In the genomic region with DNA sequence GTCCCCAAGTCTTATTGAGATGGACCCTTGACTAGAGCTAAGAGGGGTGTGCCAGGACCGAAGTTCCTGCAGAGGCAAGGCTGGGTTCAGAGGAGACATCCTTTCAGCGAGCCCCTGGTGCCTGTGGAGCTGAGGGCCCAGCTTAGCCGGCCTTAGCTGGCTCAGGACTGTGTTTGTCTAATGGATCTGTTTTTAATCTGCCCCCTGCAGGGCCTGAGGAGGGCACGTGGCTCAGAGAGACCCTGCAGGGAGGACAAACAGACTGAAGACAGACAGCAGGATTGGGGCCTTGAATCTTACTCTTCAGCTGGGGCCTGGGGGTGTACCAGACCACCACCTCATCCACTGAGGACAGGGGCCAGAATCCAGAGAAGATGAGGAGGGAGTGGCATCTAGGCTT, we compare ENCODE assay signal across 10 cellular contexts. TPM values are rescaled to one million over a fixed set of nuclear protein-coding genes. Genes with fewer than 3 reads are reported as not detected.
A peak's percentile ranks its signal among the peaks of the same experiment; 100 is the strongest.
DNase-seq lines count a peak whose midpoint lies in the region; ATAC-seq, FAIRE-seq and TF ChIP-seq lines count a peak whose summit lies in the region.
"Had no signal": no experiment of that assay in that cellular context is flagged by ENCODE, and none has a peak within 500 bp of the region (broad histone marks: within the 10 kb centered on the region; RNA-seq: fewer than 3 reads in every experiment).

No MANE protein-coding gene starts in this region.

- H3K9me3 Mint-ChIP-seq in CD4-positive, alpha-beta T cell = no peaks in the 10 kb centered on the region
- H3K9me3 Mint-ChIP-seq in naive thymus-derived CD8-positive, alpha-beta T cell = no peaks in the 10 kb centered on the region

- peak overlapping the region; percentile 69 for H3K9ac ChIP-seq in HUES64 (ENCODE audit: low read depth, low read length)

- 6% methylated on average over 4 of the region's 4 CpGs for WGBS in HUES64

- CTCF ChIA-PET in CD4-positive, alpha-beta T cell (lab: Charles Lee) = interaction anchor here (0.9 kb wide), 1 partner anchor 22 kb away, joined by 3 read pairs; no protein-coding TSS in a partner anchor

- H3K27me3 ChIP-seq in CD4-positive, alpha-beta T cell (ENCODE audit: control insufficient read depth, insufficient read depth, low read length) = peaks cover 24% of the 10 kb centered on the region
- peaks cover 16% of the 10 kb centered on the region for H3K27me3 ChIP-seq in HUES64 (ENCODE audit: insufficient read depth, low read length)
- no peaks in the 10 kb centered on the region for H3K27me3 ChIP-seq in bronchial epithelial cell (ENCODE audit: control insufficient read depth, insufficient read depth, low read length)

- H3K36me3 ChIP-seq in HUES64 (ENCODE audit: insufficient read depth, low read length) = peaks cover 29% of the 10 kb centered on the region
- H3K36me3 ChIP-seq in bronchial epithelial cell (ENCODE audit: control insufficient read depth, insufficient read depth, low read length) = peaks cover 21% of the 10 kb centered on the region

- H3K27ac Mint-ChIP-seq in CD4-positive, alpha-beta T cell = no peak overlapping the region
- no peak overlapping the region for H3K27ac Mint-ChIP-seq in naive thymus-derived CD8-positive, alpha-beta T cell

- no peaks in the 10 kb centered on the region for H3K9me3 ChIP-seq in CD4-positive, alpha-beta T cell (ENCODE audit: control insufficient read depth, low read length)
- H3K9me3 ChIP-seq in HUES64 (ENCODE audit: insufficient read depth, low read depth, low read length) = no peaks in the 10 kb centered on the region

- no peak overlapping the region for H3K27ac ChIP-seq in CD4-positive, alpha-beta T cell (ENCODE audit: low read depth, low read length)
- no peak overlapping the region for H3K27ac ChIP-seq in HUES64 (ENCODE audit: low read depth, low read length)

- H3K4me3 Mint-ChIP-seq in CD4-positive, alpha-beta T cell = peak overlapping the region; percentile 70
- peak overlapping the region in 9 of 10 donors; percentile 2 to 98 (median 33) for H3K4me3 Mint-ChIP-seq in naive thymus-derived CD8-positive, alpha-beta T cell

- peaks cover 35% of the 10 kb centered on the region for H3K4me1 ChIP-seq in HUES64 (ENCODE audit: insufficient read depth, low read length)

- no peak for FAIRE-seq in bronchial epithelial cell (lab: Jason Lieb, UNC)

- peaks cover 61% of the 10 kb centered on the region for H3K27me3 Mint-ChIP-seq in CD4-positive, alpha-beta T cell
- peaks cover 4 to 31% (median 24%) of the 10 kb centered on the region in 5 donors for H3K27me3 Mint-ChIP-seq in naive thymus-derived CD8-positive, alpha-beta T cell

- H3K36me3 Mint-ChIP-seq in CD4-positive, alpha-beta T cell (ENCODE audit: low read depth) = no peaks in the 10 kb centered on the region
- H3K36me3 Mint-ChIP-seq in naive thymus-derived CD8-positive, alpha-beta T cell = peaks cover 0 to 1% (median 0%) of the 10 kb centered on the region in 3 donors

- intact Hi-C loops in CD4-positive, alpha-beta T cell (cut with DNase I, micrococcal nuclease) = no loop called here
- intact Hi-C loops in left cardiac atrium (cut with DNase I) = no loop called here

- peaks cover 32% of the 10 kb centered on the region for H3K4me1 Mint-ChIP-seq in CD4-positive, alpha-beta T cell (ENCODE audit: low read depth)
- peaks cover 19 to 51% (median 40%) of the 10 kb centered on the region in 4 donors for H3K4me1 Mint-ChIP-seq in naive thymus-derived CD8-positive, alpha-beta T cell

- POLR2A ChIA-PET in CD4-positive, alpha-beta T cell (lab: Charles Lee) = no interaction called here
- POLR2A ChIA-PET in naive thymus-derived CD8-positive, alpha-beta T cell (lab: Charles Lee) = interaction anchor here (4.8 kb wide), 1 partner anchor 24 kb away, joined by 33 read pairs; the partner anchor contains the start of genes ISG20L2 and METTL25B

- H3K4me3 ChIP-seq in HUES64 (ENCODE audit: low read length) = peak overlapping the region; percentile 71
- peak overlapping the region; percentile 60 for H3K4me3 ChIP-seq in bronchial epithelial cell (ENCODE audit: low read depth, low read length)

- TF ChIP-seq CTCF in CD4-positive, alpha-beta T cell (IDR thresholded peaks at IDR 0.05) = no peak
- no peak for TF ChIP-seq CTCF in bronchial epithelial cell (IDR thresholded peaks at IDR 0.05; ENCODE audit: insufficient read depth, low read length, severe bottlenecking)

- DNase-seq in CD4-positive, alpha-beta T cell = no peak
- DNase-seq in bronchial epithelial cell (ENCODE audit: low read depth) (no peak), T-helper 1 cell (no peak), NCI-H748 treated with DMSO at 0.1 percent for 48 hours (lab: John Stamatoyannopoulos, UW) (no peak), left cardiac atrium (no peak)
- DNase-seq in naive thymus-derived CD8-positive, alpha-beta T cell = no peak
- DNase-seq: SW 1271 had no signal

- no peak for ATAC-seq in CD4-positive, alpha-beta T cell (ENCODE audit: poor library complexity)
- ATAC-seq in naive thymus-derived CD8-positive, alpha-beta T cell = no peak
- ATAC-seq in left cardiac atrium (no peak), HG03196 (IDR thresholded peaks at IDR 0.05; ENCODE audit: unreplicated experiment) (no peak)
- ATAC-seq: sciatic nerve had no signal

RNA-seq across cellular contexts. Expression of gene CRABP2, which starts 1.6 kb away (rescaled TPM):
- total RNA-seq in CD4-positive, alpha-beta T cell = 1 to 10 TPM; 3.2 to 4.2 TPM
- 229 TPM for polyA plus RNA-seq in HUES64 (2013, experiment 1 of 2)
- polyA plus RNA-seq in HUES64 (2013, experiment 2 of 2) = 318 TPM
- 5.3 and 112 TPM in 2 replicates for total RNA-seq in bronchial epithelial cell
- total RNA-seq in naive thymus-derived CD8-positive, alpha-beta T cell = 1 to 10 TPM in 1 of 2 experiments, under 1 TPM in 1; 0.44 to 2.9 TPM
- not detected for polyA plus RNA-seq in naive thymus-derived CD8-positive, alpha-beta T cell
- total RNA-seq in left cardiac atrium = 1 to 10 TPM; 1.5 TPM

RNA-seq across cellular contexts. Expression of gene METTL25B, which starts 24.5 kb away (rescaled TPM):
- total RNA-seq in CD4-positive, alpha-beta T cell = 10 to 100 TPM; 10.6 to 12.0 TPM
- 15.7 TPM for polyA plus RNA-seq in HUES64 (2013, experiment 1 of 2)
- polyA plus RNA-seq in HUES64 (2013, experiment 2 of 2) = 22.1 TPM
- 14.7 and 20.2 TPM in 2 replicates for total RNA-seq in bronchial epithelial cell
- total RNA-seq in naive thymus-derived CD8-positive, alpha-beta T cell = 10 to 100 TPM; 33.6 to 39.3 TPM
- 1 to 10 TPM; 2.3 to 6.7 (median 5.6) TPM for polyA plus RNA-seq in naive thymus-derived CD8-positive, alpha-beta T cell
- total RNA-seq in left cardiac atrium = 10 to 100 TPM; 14.6 to 20.5 TPM

RNA-seq across cellular contexts. Expression of gene ISG20L2, which starts 24.8 kb away (rescaled TPM):
- total RNA-seq in CD4-positive, alpha-beta T cell = 10 to 100 TPM; 44.2 to 50.9 TPM
- polyA plus RNA-seq in HUES64 (2013, experiment 1 of 2) = 44.6 TPM
- 37.2 TPM for polyA plus RNA-seq in HUES64 (2013, experiment 2 of 2)
- total RNA-seq in bronchial epithelial cell (7.9 and 10.6 TPM in 2 replicates), left cardiac atrium (10 to 100 TPM; 15.7 to 18.6 TPM)
- 10 to 100 TPM; 45.0 to 50.3 TPM for total RNA-seq in naive thymus-derived CD8-positive, alpha-beta T cell
- polyA plus RNA-seq in naive thymus-derived CD8-positive, alpha-beta T cell = 10 to 100 TPM; 20.0 to 23.4 (median 20.7) TPM

RNA-seq across cellular contexts. Expression of gene NES, which starts 26.5 kb away (rescaled TPM):
- total RNA-seq in CD4-positive, alpha-beta T cell = not detected
- polyA plus RNA-seq in HUES64 (2013, experiment 1 of 2) = 116 TPM
- polyA plus RNA-seq in HUES64 (2013, experiment 2 of 2) = 122 TPM
- total RNA-seq in bronchial epithelial cell = under 0.01 TPM in 1 of 2 replicates, not detected in the other
- total RNA-seq in naive thymus-derived CD8-positive, alpha-beta T cell = not detected
- not detected for polyA plus RNA-seq in naive thymus-derived CD8-positive, alpha-beta T cell
- total RNA-seq in left cardiac atrium = 100 to 1,000 TPM; 224 to 240 TPM

RNA-seq across cellular contexts. Expression of gene MRPL24, which starts 37.1 kb away (rescaled TPM):
- 10 to 100 TPM; 11.7 to 11.9 TPM for total RNA-seq in CD4-positive, alpha-beta T cell
- 28.7 TPM for polyA plus RNA-seq in HUES64 (2013, experiment 1 of 2)
- polyA plus RNA-seq in HUES64 (2013, experiment 2 of 2) = 31.2 TPM
- total RNA-seq in bronchial epithelial cell (60.3 and 74.1 TPM in 2 replicates), left cardiac atrium (10 to 100 TPM; 62.9 to 74.0 TPM)
- 10 to 100 TPM; 49.7 to 56.9 TPM for total RNA-seq in naive thymus-derived CD8-positive, alpha-beta T cell
- 100 to 1,000 TPM in 2 of 3 donors, 10 to 100 TPM in 1; 98.6 to 109 (median 103) TPM for polyA plus RNA-seq in naive thymus-derived CD8-positive, alpha-beta T cell
